7 cellular contexts compared by ENCODE assay signal in the genomic region with DNA sequence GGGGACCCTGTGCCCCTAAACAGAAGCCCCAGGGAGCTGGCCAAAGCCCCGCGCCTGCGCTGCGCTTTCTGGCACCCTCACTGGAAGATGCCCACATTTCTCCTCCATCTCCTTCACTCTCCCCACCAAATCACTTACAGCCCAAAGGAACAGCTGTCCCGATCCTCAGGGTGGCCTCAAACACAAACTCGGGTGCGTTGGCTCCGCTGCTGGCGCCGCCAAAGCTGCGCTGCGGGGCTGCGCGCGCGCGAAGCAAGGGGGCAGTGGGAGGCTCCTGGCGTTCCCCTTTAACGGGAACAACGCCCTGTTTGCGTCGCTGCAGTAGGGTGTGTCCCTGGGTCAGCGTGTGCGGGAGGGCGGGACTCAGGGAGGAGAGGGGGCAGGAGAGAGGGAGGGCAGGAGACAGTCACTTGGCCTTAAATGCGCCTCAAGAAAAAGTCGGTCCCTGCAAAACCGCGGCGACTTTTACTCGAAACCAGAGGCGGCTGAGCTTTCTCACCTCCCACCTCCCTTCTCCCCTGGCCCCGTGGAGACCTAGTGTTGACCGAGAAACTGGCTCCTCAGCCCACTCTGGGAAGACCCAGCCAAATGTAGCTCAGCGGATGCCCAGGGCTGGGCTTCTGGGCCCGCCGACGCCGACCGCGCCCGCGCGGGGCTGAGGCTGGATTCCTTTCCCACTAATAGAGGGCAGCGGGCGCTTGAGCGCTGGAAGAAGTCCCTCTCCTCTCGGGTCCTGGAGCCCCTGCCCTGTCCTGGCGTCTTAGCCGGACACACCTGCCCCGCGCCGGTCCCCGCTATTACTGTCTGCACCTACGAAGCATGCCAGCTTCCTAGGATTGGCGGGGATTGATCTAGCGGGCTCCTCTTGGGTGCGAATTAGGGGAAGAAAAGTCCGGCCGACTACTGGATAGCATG. TPM values are rescaled to one million over a fixed set of nuclear protein-coding genes. Genes with fewer than 3 reads are reported as not detected.
DNase-seq lines count a peak whose midpoint lies in the region; ATAC-seq and TF ChIP-seq lines count a peak whose summit lies in the region.

No MANE protein-coding gene starts in this region.

- H3K36me3 ChIP-seq in HCT116 (ENCODE audit: control insufficient read depth in 1 of 2, insufficient read depth in 2 of 2, low read length in 2 of 2) (no peaks in the 10 kb centered on the region; a peak in 1 of 4 replicates), mucosa of descending colon (ENCODE audit: low read depth) (no peaks in the 10 kb centered on the region), urinary bladder (ENCODE audit: insufficient read depth) (no peaks in the 10 kb centered on the region)

- H3K27ac Mint-ChIP-seq in T-helper 17 cell: no peak overlapping the region

- H4K20me1 ChIP-seq in HCT116 (ENCODE audit: insufficient read depth): no peaks in the 10 kb centered on the region

- H3K27me3 Mint-ChIP-seq in T-helper 17 cell: peaks cover 84% of the 10 kb centered on the region

- H3K27me3 ChIP-seq in HCT116 (ENCODE audit: insufficient read depth, low read length): no peaks in the 10 kb centered on the region

- RAD21 ChIA-PET in HCT116 (lab: Charles Lee; ENCODE audit: low non-redundant PET in 1 of 2, low total read pairs in 2 of 2, uncharacterized antibody in 2 of 2, unreplicated experiment in 2 of 2): no interaction called here

- TF ChIP-seq CTCF in HCT116 (IDR thresholded peaks at IDR 0.05 in 2 of 3, conservative IDR thresholded peaks at IDR 0.05 in 1 of 3; ENCODE audit: borderline replicate concordance in 1 of 3, insufficient read depth in 1 of 3, low read depth in 2 of 3, low read length in 2 of 3) (no peak), mucosa of descending colon (IDR thresholded peaks at IDR 0.05) (no peak)

- CTCF ChIA-PET in HCT116 (lab: Charles Lee): interaction anchor here (0.8 to 8.6 kb wide), 4 partner anchors 12 to 241 kb away, joined by 3 to 77 read pairs (median 4); no protein-coding TSS in a partner anchor

- H3K9me2 ChIP-seq in HCT116 (ENCODE audit: insufficient read depth): no peaks in the 10 kb centered on the region

- POLR2A ChIA-PET in HCT116 (lab: Charles Lee): no interaction called here

- BruUV-seq in HCT116 (replicated peaks; lab: Mats Ljungman, UMichigan): no TSS peak

- H3K27ac ChIP-seq in HCT116 (ENCODE audit: low read depth, low read length) (peak overlapping the region; percentile 74), urinary bladder (ENCODE audit: low read depth) (peak overlapping the region; percentile 93)

- no peaks in the 10 kb centered on the region for H3K36me3 Mint-ChIP-seq in T-helper 17 cell (ENCODE audit: low read depth)

- H3K79me2 ChIP-seq in HCT116 (ENCODE audit: insufficient read depth, low read length): peaks cover 6% of the 10 kb centered on the region

- peak overlapping the region; percentile 79 to 81 for H3K4me3 ChIP-seq in HCT116 (replicated peaks in 1 of 2; ENCODE audit: low read depth in 1 of 2, low read length in 2 of 2)
- peak overlapping the region; percentile 21 for H3K4me3 ChIP-seq in mucosa of descending colon
- peak overlapping the region; percentile 64 for H3K4me3 ChIP-seq in urinary bladder (ENCODE audit: low read depth, low read length)

- H3K4me2 ChIP-seq in HCT116 (ENCODE audit: low read length): peak overlapping the region; percentile 87

- H3K9me3 ChIP-seq in HCT116 (ENCODE audit: control insufficient read depth in 1 of 2, insufficient read depth in 1 of 2, low read depth in 1 of 2, low read length in 2 of 2): no peaks in the 10 kb centered on the region
- H3K9me3 ChIP-seq in T-helper 17 cell (ENCODE audit: control insufficient read depth, low read length, poor library complexity, severe bottlenecking): no peaks in the 10 kb centered on the region
- no peaks in the 10 kb centered on the region for H3K9me3 ChIP-seq in mucosa of descending colon

- peak; percentile 84 for TF ChIP-seq POLR2A in HCT116 (IDR thresholded peaks at IDR 0.05; ENCODE audit: borderline replicate concordance, extremely low read depth, insufficient read depth, insufficient read length)

- H3K4me1 ChIP-seq in HCT116 (ENCODE audit: control insufficient read depth in 1 of 2, insufficient read depth in 2 of 2, low read length in 2 of 2): peaks cover 18 to 50% of the 10 kb centered on the region in 2 experiments; a peak in 3 of 4 replicates
- peaks cover 41% of the 10 kb centered on the region for H3K4me1 ChIP-seq in mucosa of descending colon (ENCODE audit: low read depth)
- no peaks in the 10 kb centered on the region for H3K4me1 ChIP-seq in urinary bladder (ENCODE audit: insufficient read depth)

- H2AFZ ChIP-seq in HCT116 (ENCODE audit: low read depth, low read length, poor library complexity, severe bottlenecking): peak overlapping the region; percentile 54

- H3K4me3 Mint-ChIP-seq in T-helper 17 cell: peak overlapping the region; percentile 28

- peak; percentile 24; the same call in 1 of the 2 replicates for TF ChIP-seq RAD21 in HCT116 (IDR thresholded peaks at IDR 0.05; ENCODE audit: low read depth)

- DNase-seq in HCT116 (ENCODE audit: low read depth, low spot score) (peak; percentile 87), T-helper 17 cell (no peak), fibroblast of gingiva (ENCODE audit: low read depth) (peak; percentile 97), mucosa of descending colon (peak; percentile 85 to 88 (median 86)), NCI-H345 (lab: John Stamatoyannopoulos, UW) (no peak)

- intact Hi-C loops in HCT116 (cut with micrococcal nuclease) (loop anchor here (10.0 kb wide), 1 partner anchor 562 kb away; no protein-coding TSS in a partner anchor), mucosa of descending colon (cut with DNase I, micrococcal nuclease) (loop anchor here (5.0 kb wide), 2 partner anchors 195 to 240 kb away; no protein-coding TSS in a partner anchor)

- H3K9ac ChIP-seq in HCT116 (ENCODE audit: low read length): peak overlapping the region; percentile 78

- under 1% methylated on average over 60 of the region's 60 CpGs for WGBS in urinary bladder

- peak; percentile 86 for ATAC-seq in HCT116
- no peak for ATAC-seq in T-helper 17 cell
- peak; percentile 70 for ATAC-seq in mucosa of descending colon
- no peak for ATAC-seq in GM21786 (IDR thresholded peaks at IDR 0.05; ENCODE audit: unreplicated experiment)

- peaks cover 10% of the 10 kb centered on the region for H3K4me1 Mint-ChIP-seq in T-helper 17 cell

TF ChIP-seq in HCT116, 20 proteins besides CTCF, POLR2A, EP300 and RAD21 (continues in another document):
- TF ChIP-seq, protein P1, sequence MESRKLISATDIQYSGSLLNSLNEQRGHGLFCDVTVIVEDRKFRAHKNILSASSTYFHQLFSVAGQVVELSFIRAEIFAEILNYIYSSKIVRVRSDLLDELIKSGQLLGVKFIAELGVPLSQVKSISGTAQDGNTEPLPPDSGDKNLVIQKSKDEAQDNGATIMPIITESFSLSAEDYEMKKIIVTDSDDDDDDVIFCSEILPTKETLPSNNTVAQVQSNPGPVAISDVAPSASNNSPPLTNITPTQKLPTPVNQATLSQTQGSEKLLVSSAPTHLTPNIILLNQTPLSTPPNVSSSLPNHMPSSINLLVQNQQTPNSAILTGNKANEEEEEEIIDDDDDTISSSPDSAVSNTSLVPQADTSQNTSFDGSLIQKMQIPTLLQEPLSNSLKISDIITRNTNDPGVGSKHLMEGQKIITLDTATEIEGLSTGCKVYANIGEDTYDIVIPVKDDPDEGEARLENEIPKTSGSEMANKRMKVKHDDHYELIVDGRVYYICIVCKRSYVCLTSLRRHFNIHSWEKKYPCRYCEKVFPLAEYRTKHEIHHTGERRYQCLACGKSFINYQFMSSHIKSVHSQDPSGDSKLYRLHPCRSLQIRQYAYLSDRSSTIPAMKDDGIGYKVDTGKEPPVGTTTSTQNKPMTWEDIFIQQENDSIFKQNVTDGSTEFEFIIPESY (IDR thresholded peaks at IDR 0.05; ENCODE audit: extremely low read depth, insufficient replicate concordance, low read length): no peak
- TF ChIP-seq EGR1 (IDR thresholded peaks at IDR 0.05; ENCODE audit: low read depth) (no peak), ELF1 (IDR thresholded peaks at IDR 0.05; ENCODE audit: borderline replicate concordance, low read depth) (no peak), SRF (IDR thresholded peaks at IDR 0.05; ENCODE audit: low read depth) (no peak), TCF7L2 (IDR thresholded peaks at IDR 0.05; ENCODE audit: borderline replicate concordance, extremely low read depth, insufficient read depth, insufficient read length) (no peak), SIN3A (IDR thresholded peaks at IDR 0.05; ENCODE audit: low read depth) (peak; percentile 46; the same call in 1 of the 2 replicates), ZNF274 (IDR thresholded peaks at IDR 0.05; ENCODE audit: low read depth, low read length) (no peak), POLR2AphosphoS5 (IDR thresholded peaks at IDR 0.05; ENCODE audit: low read depth, low read length) (peak; percentile 60), ZFX (IDR thresholded peaks at IDR 0.05) (peak; percentile 24; the same call in 1 of the 2 replicates), SP1 (IDR thresholded peaks at IDR 0.05; ENCODE audit: low read depth) (peak; percentile 56; the same call in 1 of the 2 replicates), EZH2 (IDR thresholded peaks at IDR 0.05) (no peak), FOSL1 (IDR thresholded peaks at IDR 0.05; ENCODE audit: low read depth) (no peak)

RNA-seq across cellular contexts. Expression of a gene that starts 2.6 kb away (rescaled TPM):
- total RNA-seq in HCT116 (2021; ENCODE audit: unreplicated experiment) (28.7 TPM), T-helper 17 cell (not detected), mucosa of descending colon (100 to 1,000 TPM in 1 of 3 donors, 10 to 100 TPM in 2; 16.7 to 149 (median 54.2) TPM), urinary bladder (191 TPM)
- polyA plus RNA-seq in HCT116 (2012): 34.2 and 36.9 TPM in 2 replicates
- polyA plus RNA-seq in urinary bladder: 314 TPM

Comparison
In these comparisons a context has a peak if more than half of its experiments do, and no peak if none do; other contexts are left out.
1. ATAC-seq: peak in HCT116 (single experiment) and mucosa of descending colon (single experiment); none in T-helper 17 cell (single experiment) and GM21786 (single experiment).
2. DNase-seq: peak in HCT116 (single experiment), fibroblast of gingiva (single experiment) and mucosa of descending colon (3 of 3); none in T-helper 17 cell (0 of 3) and NCI-H345 (single experiment).
3. H3K4me3 ChIP-seq: peak in every context shown above with its lines; median percentile 80 in HCT116; 64 in urinary bladder; 21 in mucosa of descending colon.
4. RNA of a gene that starts 2.6 kb away (total RNA-seq): 191 TPM in urinary bladder (single experiment), 16.7 to 149 TPM in mucosa of descending colon and 28.7 TPM in HCT116 (single experiment); not detected in T-helper 17 cell; every median in the first group is over 10 times any median in the second.